Comparison of ENCODE assay signal across 13 cellular contexts in the genomic region with DNA sequence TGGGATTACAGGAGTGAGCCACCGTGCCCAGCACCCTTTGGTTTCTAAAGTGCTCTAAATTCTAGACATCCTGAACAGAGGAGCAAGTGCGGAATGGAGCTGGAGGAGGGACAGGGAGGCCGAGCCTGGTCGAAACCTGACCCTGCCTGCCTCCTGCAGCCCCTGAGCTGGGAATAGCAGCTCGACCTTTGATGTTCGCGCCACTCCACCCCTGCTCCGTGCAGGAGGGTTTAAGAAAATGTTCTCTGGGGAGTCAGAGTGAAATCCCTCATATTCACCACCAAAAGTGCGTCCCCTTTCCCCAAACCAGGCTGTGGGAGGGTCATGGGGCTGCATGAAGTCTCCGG.
DNase-seq lines count a peak whose midpoint lies in the region; ATAC-seq lines count a peak whose summit lies in the region.
"Had no signal": no experiment of that assay in that cellular context is flagged by ENCODE, and none has a peak within 500 bp of the region (broad histone marks: within the 10 kb centered on the region; RNA-seq: fewer than 3 reads in every experiment).

No MANE protein-coding gene starts in this region.

- peak; percentile 24 for DNase-seq in activated CD4-positive, CD25-positive, alpha-beta regulatory T cell treated with anti-CD3 and anti-CD28 coated beads, Interleukin-2, amount 50 U/mL, for 72 hours
- no peak for DNase-seq in activated CD4-positive, CD25-positive, alpha-beta regulatory T cell (lab: John Stamatoyannopoulos, UW)
- no peak for DNase-seq in stimulated activated effector memory CD8-positive, alpha-beta T cell treated with anti-CD3 and anti-CD28 coated beads, Interleukin-12 subunit alpha, Interleukin-12 subunit beta, amount 100 ng/mL, for 72 hours (ENCODE audit: low spot score in 2 of 2)
- DNase-seq in NK-92 treated with Interleukin-12 subunit alpha and Interleukin-12 subunit beta, amount 100 ng/mL, for 24 hours (lab: John Stamatoyannopoulos, UW), result no peak
- DNase-seq in islet precursor cell, result no peak
- DNase-seq: NCI-H1092 treated with DMSO at 0.1 percent for 48 hours, NCI-H345, OCI-M1, SW 1271 had no signal

- H3K36me3 Mint-ChIP-seq in stimulated activated effector memory CD8-positive, alpha-beta T cell treated with anti-CD3 and anti-CD28 coated beads, Interleukin-12 subunit alpha, Interleukin-12 subunit beta, amount 100 ng/mL, for 72 hours, result peaks cover 75% of the 10 kb centered on the region

- ATAC-seq in stimulated activated effector memory CD8-positive, alpha-beta T cell treated with anti-CD3 and anti-CD28 coated beads, Interleukin-12 subunit alpha, Interleukin-12 subunit beta, amount 100 ng/mL, for 72 hours, result no peak
- ATAC-seq: activated CD4-positive, CD25-positive, alpha-beta regulatory T cell treated with anti-CD3 and anti-CD28 coated beads, Interleukin-2, amount 50 U/mL, for 24 hours had no signal

- no peaks in the 10 kb centered on the region for H3K9me3 Mint-ChIP-seq in stimulated activated effector memory CD8-positive, alpha-beta T cell treated with anti-CD3 and anti-CD28 coated beads, Interleukin-12 subunit alpha, Interleukin-12 subunit beta, amount 100 ng/mL, for 72 hours

- H3K4me1 ChIP-seq in iPS-15b (ENCODE audit: control insufficient read depth, insufficient read depth, low read length), result peaks cover 17% of the 10 kb centered on the region

- H3K9ac ChIP-seq in iPS-15b (ENCODE audit: low read depth, low read length), result peak overlapping the region; percentile 32

- no peaks in the 10 kb centered on the region for H3K9me3 ChIP-seq in iPS-15b (ENCODE audit: control insufficient read depth, insufficient read depth, low read length)
- H3K9me3 ChIP-seq: ovary, upper lobe of left lung had no signal

- H3K4me1 Mint-ChIP-seq in stimulated activated effector memory CD8-positive, alpha-beta T cell treated with anti-CD3 and anti-CD28 coated beads, Interleukin-12 subunit alpha, Interleukin-12 subunit beta, amount 100 ng/mL, for 72 hours, result peaks cover 36% of the 10 kb centered on the region

- peak overlapping the region; percentile 55 for H3K4me3 ChIP-seq in iPS-15b (ENCODE audit: low read depth, low read length)
- H3K4me3 ChIP-seq: ovary, upper lobe of left lung had no signal

- H3K36me3 ChIP-seq in iPS-15b (ENCODE audit: control insufficient read depth, insufficient read depth, low read length), result peaks cover 22% of the 10 kb centered on the region
- H3K36me3 ChIP-seq: ovary had no signal

- H3K27ac Mint-ChIP-seq in stimulated activated effector memory CD8-positive, alpha-beta T cell treated with anti-CD3 and anti-CD28 coated beads, Interleukin-12 subunit alpha, Interleukin-12 subunit beta, amount 100 ng/mL, for 72 hours, result peak overlapping the region; percentile 23

- H3K27me3 ChIP-seq in iPS-15b (ENCODE audit: control insufficient read depth, insufficient read depth, low read length), result peaks cover 5% of the 10 kb centered on the region
- H3K27me3 ChIP-seq: ovary, upper lobe of left lung had no signal

- H3K4me3 Mint-ChIP-seq in stimulated activated effector memory CD8-positive, alpha-beta T cell treated with anti-CD3 and anti-CD28 coated beads, Interleukin-12 subunit alpha, Interleukin-12 subunit beta, amount 100 ng/mL, for 72 hours, result no peak overlapping the region
